In genomic region chr4:142443469-142443868, GRCh38 we compare ENCODE assay signal across 21 cellular contexts.
"Had no signal": no experiment of that assay in that cellular context is flagged by ENCODE, and none has a peak within 500 bp of the region (broad histone marks: within the 10 kb centered on the region; RNA-seq: fewer than 3 reads in every experiment).

No MANE protein-coding gene starts in this region.

- FAIRE-seq: colon had no signal

- DNase-seq: activated CD4-positive, alpha-beta T cell treated with anti-CD3 and anti-CD28 coated beads, Interleukin-2, amount 10 ng/mL, durations not matched to agents 7 days and 5 days; activated CD4-positive, CD25-positive, alpha-beta regulatory T cell; activated CD8-positive, alpha-beta T cell treated with anti-CD3 and anti-CD28 coated beads, Interleukin-2, amount 10 ng/mL, durations not matched to agents 7 days and 5 days; activated effector memory CD4-positive, alpha-beta T cell treated with Interleukin-2 at 50 U/mL for 16 hours; activated T-cell treated with anti-CD3 and anti-CD28 coated beads, Interleukin-2, amount 50 U/mL, for 24 hours; anterior cingulate cortex; caudate nucleus; erythroblast; gastrocnemius medialis; head of caudate nucleus; left ventricle myocardium inferior; mammary epithelial cell; stimulated activated CD4-positive, alpha-beta T cell treated with anti-CD3 and anti-CD28 coated beads, Interleukin-12 subunit alpha, Interleukin-12 subunit beta, amount 100 ng/mL, for 4 hours; stimulated activated CD4-positive, alpha-beta T cell treated with anti-CD3 and anti-CD28 coated beads, Interleukin-1b, Interleukin-23, amount 100 ng/mL, for 48 hours; stimulated activated CD8-positive, alpha-beta memory T cell treated with anti-CD3 and anti-CD28 coated beads, Interleukin-4, amount 100 ng/mL, for 48 hours; stimulated activated naive CD4-positive, alpha-beta T cell; thyroid gland had no signal

- H3K27ac ChIP-seq: gastrocnemius medialis, left ventricle myocardium inferior, thyroid gland had no signal

- H3K4me1 Mint-ChIP-seq: brain had no signal

- H3K27ac Mint-ChIP-seq: activated CD4-positive, alpha-beta T cell treated with anti-CD3 and anti-CD28 coated beads, Interleukin-2, amount 10 ng/mL, durations not matched to agents 7 days and 5 days; activated CD8-positive, alpha-beta T cell treated with anti-CD3 and anti-CD28 coated beads, Interleukin-2, amount 10 ng/mL, durations not matched to agents 7 days and 5 days; activated T-cell treated with anti-CD3 and anti-CD28 coated beads, Interleukin-2, amount 50 U/mL, for 24 hours; brain; progenitor cell of endocrine pancreas; T-helper 2 cell treated with Interferon-gamma antibody and Interleukin-4, amounts not matched to agents 5 μg/mL and 100 μg/mL, for 36 hours had no signal

- H3K36me3 Mint-ChIP-seq: brain had no signal

- H3K4me1 ChIP-seq: gastrocnemius medialis, left ventricle myocardium inferior, thyroid gland had no signal

- H3K27me3 Mint-ChIP-seq: activated CD4-positive, alpha-beta T cell treated with anti-CD3 and anti-CD28 coated beads, Interleukin-2, amount 10 ng/mL, durations not matched to agents 7 days and 5 days; activated T-cell treated with anti-CD3 and anti-CD28 coated beads, Interleukin-2, amount 50 U/mL, for 24 hours; progenitor cell of endocrine pancreas had no signal

- H3K9me3 ChIP-seq: gastrocnemius medialis, thyroid gland had no signal

- ATAC-seq: activated CD8-positive, alpha-beta T cell treated with anti-CD3 and anti-CD28 coated beads, Interleukin-2, amount 10 ng/mL, durations not matched to agents 7 days and 5 days; gastrocnemius medialis had no signal

- H3K4me3 ChIP-seq: gastrocnemius medialis, left ventricle myocardium inferior, thyroid gland had no signal

- H3K4me3 Mint-ChIP-seq: activated CD4-positive, alpha-beta T cell treated with anti-CD3 and anti-CD28 coated beads, Interleukin-2, amount 10 ng/mL, durations not matched to agents 7 days and 5 days; activated CD8-positive, alpha-beta T cell treated with anti-CD3 and anti-CD28 coated beads, Interleukin-2, amount 10 ng/mL, durations not matched to agents 7 days and 5 days; activated T-cell treated with anti-CD3 and anti-CD28 coated beads, Interleukin-2, amount 50 U/mL, for 24 hours; brain; T-helper 2 cell treated with Interferon-gamma antibody and Interleukin-4, amounts not matched to agents 5 μg/mL and 100 μg/mL, for 36 hours had no signal

- H3K27me3 ChIP-seq: gastrocnemius medialis, thyroid gland had no signal

- H3K36me3 ChIP-seq: gastrocnemius medialis, left ventricle myocardium inferior, thyroid gland had no signal
